In the genomic region with DNA sequence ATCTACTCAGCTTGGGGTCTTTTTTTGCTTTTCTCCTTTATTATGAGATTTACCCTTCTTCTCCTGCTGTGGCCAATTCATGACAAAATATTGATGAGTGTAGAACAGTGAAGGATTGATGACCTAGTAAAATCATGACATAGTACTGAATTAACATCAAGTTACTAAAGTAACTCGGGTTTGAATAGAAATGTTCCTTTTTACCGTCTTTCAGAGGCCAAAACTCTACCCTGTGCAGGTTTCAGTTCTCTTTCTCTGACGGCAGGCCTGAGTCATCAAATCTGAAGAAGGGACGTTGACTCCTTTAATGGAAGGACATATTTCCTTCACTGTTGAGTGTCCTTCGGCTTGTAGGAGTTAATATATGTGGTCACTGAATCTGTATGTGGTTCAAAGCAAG, we compare ENCODE assay signal across 8 cellular contexts.
DNase-seq lines count a peak whose midpoint lies in the region; ATAC-seq and TF ChIP-seq lines count a peak whose summit lies in the region.
"Had no signal": no experiment of that assay in that cellular context is flagged by ENCODE, and none has a peak within 500 bp of the region (broad histone marks: within the 10 kb centered on the region; RNA-seq: fewer than 3 reads in every experiment).

No MANE protein-coding gene starts in this region.

- peak; percentile 86 for ATAC-seq in HG02763 (IDR thresholded peaks at IDR 0.05; ENCODE audit: unreplicated experiment)

- no peaks in the 10 kb centered on the region for H3K27me3 ChIP-seq in spleen (replicated peaks in 1 of 7)
- no peaks in the 10 kb centered on the region for H3K27me3 ChIP-seq in BE2C

- H3K4me3 ChIP-seq in spleen (no peak overlapping the region), BE2C (ENCODE audit: low read depth, low read length) (no peak overlapping the region)

- H3K9me3 ChIP-seq in spleen (no peaks in the 10 kb centered on the region), BE2C (no peaks in the 10 kb centered on the region)

- H3K4me1 ChIP-seq in spleen (peaks cover 0 to 37% (median 8%) of the 10 kb centered on the region in 6 donors), BE2C (no peaks in the 10 kb centered on the region)

- 47 to 58% (median 55%) methylated on average over 5 of the region's 5 CpGs for WGBS in spleen, 5 donors

- TF ChIP-seq CTCF in spleen (IDR thresholded peaks at IDR 0.05 in 8 of 11, conservative IDR thresholded peaks at IDR 0.05 in 3 of 11) (no peak), BE2C (IDR thresholded peaks at IDR 0.05; ENCODE audit: low read depth, low read length) (no peak)

- no peak for TF ChIP-seq POLR2A in spleen (IDR thresholded peaks at IDR 0.05)

- H3K36me3 ChIP-seq in spleen (peaks cover 0 to 96% (median 58%) of the 10 kb centered on the region in 6 donors), BE2C (no peaks in the 10 kb centered on the region)

- peak; percentile 35 for DNase-seq in GM19238 (ENCODE audit: insufficient read length, low spot score)
- DNase-seq in NAMALWA (ENCODE audit: low spot score), result peak; percentile 53
- DNase-seq in spleen, result no peak
- DNase-seq in glomerular visceral epithelial cell (ENCODE audit: extremely low spot score), result no peak
- DNase-seq in BE2C, result no peak
- no peak for DNase-seq in AG20443 (ENCODE audit: low spot score)
- DNase-seq: H9 had no signal

- peak overlapping the region in 7 of 8 donors; percentile 15 to 78 (median 64) for H3K27ac ChIP-seq in spleen

- intact Hi-C loops in spleen (cut with DNase I; ENCODE audit: low total_unique reads), result no loop called here

Comparison
In these comparisons a context has a peak if more than half of its experiments do, and no peak if none do; other contexts are left out.
1. DNase-seq: peak in GM19238 (single experiment) and NAMALWA (single experiment); none in spleen (single experiment), glomerular visceral epithelial cell (single experiment), BE2C (single experiment) and AG20443 (single experiment).